ENCODE assay signal across 10 cellular contexts in genomic region chr5:98349251-98349989, GRCh38.
DNase-seq lines count a peak whose midpoint lies in the region; ATAC-seq and TF ChIP-seq lines count a peak whose summit lies in the region.
"Had no signal": no experiment of that assay in that cellular context is flagged by ENCODE, and none has a peak within 500 bp of the region (broad histone marks: within the 10 kb centered on the region; RNA-seq: fewer than 3 reads in every experiment).

No MANE protein-coding gene starts in this region.

- H3K4me1 ChIP-seq in mammary epithelial cell (ENCODE audit: insufficient read depth, low read length), result no peaks in the 10 kb centered on the region

- H3K9me3 Mint-ChIP-seq in osteocyte (ENCODE audit: unreplicated experiment), result peaks cover 26% of the 10 kb centered on the region

- ATAC-seq in GM19455 (IDR thresholded peaks at IDR 0.05; ENCODE audit: unreplicated experiment) (no peak), HG03432 (IDR thresholded peaks at IDR 0.05; ENCODE audit: unreplicated experiment) (no peak), HG02610 (IDR thresholded peaks at IDR 0.05; ENCODE audit: unreplicated experiment) (no peak)
- ATAC-seq: activated T-cell treated with anti-CD3 and anti-CD28 coated beads, Interleukin-2, amount 50 U/mL, for 4 hours had no signal

- CTCF ChIA-PET in mammary epithelial cell (lab: Charles Lee; ENCODE audit: low non-redundant PET), result no interaction called here

- H2AFZ ChIP-seq in mammary epithelial cell (ENCODE audit: low read depth, low read length), result peak overlapping the region; percentile 24

- no TSS peak for BruUV-seq in mammary epithelial cell (replicated peaks; lab: Mats Ljungman, UMichigan)

- H3K27me3 ChIP-seq in mammary epithelial cell (ENCODE audit: insufficient read depth, low read length), result no peaks in the 10 kb centered on the region

- 73% methylated on average over 6 of the region's 6 CpGs for WGBS in mammary epithelial cell (ENCODE audit: low coverage, missing lambda C conversion rate)

- in situ Hi-C loops in mammary epithelial cell (cut with MboI; ENCODE audit: low sequenced_read_pairs in 2 of 2), result no loop called here

- H3K4me1 Mint-ChIP-seq in osteocyte (ENCODE audit: unreplicated experiment), result no peaks in the 10 kb centered on the region

- intact Hi-C loops in mammary epithelial cell (cut with micrococcal nuclease), result loop anchor here (1.0 to 10.0 kb wide), 7 partner anchors 41 to 1167 kb away; partner anchors contain the start of gene RIOK2

- peak overlapping the region; percentile 9 for H3K27ac ChIP-seq in mammary epithelial cell (ENCODE audit: insufficient read depth, low read depth, low read length)

- dilution Hi-C loops in mammary epithelial cell (cut with HindIII; ENCODE audit: low sequenced_read_pairs), result no loop called here

- no peak overlapping the region for H3K9ac ChIP-seq in mammary epithelial cell (ENCODE audit: insufficient read depth, low read length)

- no peak overlapping the region for H3K4me3 ChIP-seq in mammary epithelial cell (replicated peaks in 1 of 3; ENCODE audit: insufficient read depth in 1 of 3, low read depth in 2 of 3, low read length in 3 of 3)

- no peaks in the 10 kb centered on the region for H3K27me3 Mint-ChIP-seq in osteocyte (ENCODE audit: unreplicated experiment)

- DNase-seq in GM10266 (ENCODE audit: extremely low spot score) (no peak), M059J (ENCODE audit: low read depth) (peak; percentile 76), mammary epithelial cell (peak; percentile 66), osteocyte (ENCODE audit: extremely low spot score, unreplicated experiment) (no peak)
- DNase-seq in NK-92 treated with Interleukin-12 subunit alpha and Interleukin-12 subunit beta, amount 100 ng/mL, for 24 hours (lab: John Stamatoyannopoulos, UW), result no peak
- DNase-seq: activated T-cell treated with anti-CD3 and anti-CD28 coated beads, Interleukin-2, amount 50 U/mL, for 4 hours; NCI-H1694 had no signal

- H3K36me3 Mint-ChIP-seq in osteocyte (ENCODE audit: unreplicated experiment), result peaks cover 11% of the 10 kb centered on the region

- H3K4me3 Mint-ChIP-seq in osteocyte (ENCODE audit: unreplicated experiment), result no peak overlapping the region
- H3K4me3 Mint-ChIP-seq: activated T-cell treated with anti-CD3 and anti-CD28 coated beads, Interleukin-2, amount 50 U/mL, for 4 hours had no signal

- H3K4me2 ChIP-seq in mammary epithelial cell (ENCODE audit: insufficient read depth, low read depth, low read length), result no peak overlapping the region

- no peaks in the 10 kb centered on the region for H3K79me2 ChIP-seq in mammary epithelial cell (ENCODE audit: insufficient read depth, low read length)

- peak; percentile 12 for TF ChIP-seq CTCF in GM10266 (IDR thresholded peaks at IDR 0.05; ENCODE audit: control insufficient read depth, insufficient read depth, low read depth, missing control alignments)
- peak; percentile 56 to 64 for TF ChIP-seq CTCF in mammary epithelial cell (conservative IDR thresholded peaks at IDR 0.05 in 1 of 2, IDR thresholded peaks at IDR 0.05 in 1 of 2; ENCODE audit: extremely low read depth in 1 of 2, insufficient read depth in 1 of 2, low read depth in 1 of 2, low read length in 2 of 2)
- TF ChIP-seq CTCF in osteocyte (IDR thresholded peaks at IDR 0.05), result peak; percentile 43

- H3K27ac Mint-ChIP-seq in osteocyte (ENCODE audit: unreplicated experiment), result no peak overlapping the region

- H3K9me3 ChIP-seq in mammary epithelial cell (replicated peaks; ENCODE audit: insufficient read depth, low read length), result peaks cover 4% of the 10 kb centered on the region

- H4K20me1 ChIP-seq in mammary epithelial cell (ENCODE audit: insufficient read depth, low read length), result no peaks in the 10 kb centered on the region

- H3K36me3 ChIP-seq in mammary epithelial cell (ENCODE audit: insufficient read depth, low read length), result no peaks in the 10 kb centered on the region

Comparison
In these comparisons a context has a peak if more than half of its experiments do, and no peak if none do; other contexts are left out.
1. DNase-seq: peak in M059J (single experiment) and mammary epithelial cell (single experiment); none in GM10266 (single experiment), osteocyte (single experiment) and NK-92 treated with Interleukin-12 subunit alpha and Interleukin-12 subunit beta, amount 100 ng/mL, for 24 hours (single experiment).
2. Peak in every context shown above with its lines, with median percentiles within 50 percentile points of each other: CTCF ChIP-seq.